16 cellular contexts compared by ENCODE assay signal in genomic region chr7:74599251-74599650, GRCh38. TPM values are rescaled to one million over a fixed set of nuclear protein-coding genes. Genes with fewer than 3 reads are reported as not detected.
DNase-seq lines count a peak whose midpoint lies in the region; ATAC-seq lines count a peak whose summit lies in the region.
"Had no signal": no experiment of that assay in that cellular context is flagged by ENCODE, and none has a peak within 500 bp of the region (broad histone marks: within the 10 kb centered on the region; RNA-seq: fewer than 3 reads in every experiment).

No MANE protein-coding gene starts in this region.

- no peak overlapping the region for H3K4me3 Mint-ChIP-seq in activated naive CD4-positive, alpha-beta T cell treated with anti-CD3 and anti-CD28 coated beads for 36 hours
- H3K4me3 Mint-ChIP-seq in stimulated activated effector memory CD8-positive, alpha-beta T cell treated with anti-CD3 and anti-CD28 coated beads, Interleukin-12 subunit alpha, Interleukin-12 subunit beta, amount 100 ng/mL, for 72 hours: no peak overlapping the region
- H3K4me3 Mint-ChIP-seq: endodermal cell, memory B cell had no signal

- no peaks in the 10 kb centered on the region for H3K36me3 Mint-ChIP-seq in activated naive CD4-positive, alpha-beta T cell treated with anti-CD3 and anti-CD28 coated beads for 36 hours (ENCODE audit: low read depth)
- H3K36me3 Mint-ChIP-seq in stimulated activated effector memory CD8-positive, alpha-beta T cell treated with anti-CD3 and anti-CD28 coated beads, Interleukin-12 subunit alpha, Interleukin-12 subunit beta, amount 100 ng/mL, for 72 hours: no peaks in the 10 kb centered on the region
- H3K36me3 Mint-ChIP-seq: memory B cell had no signal

- H3K4me1 Mint-ChIP-seq in activated naive CD4-positive, alpha-beta T cell treated with anti-CD3 and anti-CD28 coated beads for 36 hours (ENCODE audit: low read depth): peaks cover 10% of the 10 kb centered on the region
- H3K4me1 Mint-ChIP-seq in stimulated activated effector memory CD8-positive, alpha-beta T cell treated with anti-CD3 and anti-CD28 coated beads, Interleukin-12 subunit alpha, Interleukin-12 subunit beta, amount 100 ng/mL, for 72 hours: peaks cover 9% of the 10 kb centered on the region
- H3K4me1 Mint-ChIP-seq: endodermal cell, memory B cell had no signal

- intact Hi-C loops in activated naive CD4-positive, alpha-beta T cell treated with anti-CD3 and anti-CD28 coated beads for 36 hours (cut with micrococcal nuclease): loop anchor here (5.0 kb wide), 1 partner anchor 147 kb away; the partner anchor contains the start of gene GTF2IRD1

- H3K27me3 Mint-ChIP-seq in activated naive CD4-positive, alpha-beta T cell treated with anti-CD3 and anti-CD28 coated beads for 36 hours (ENCODE audit: low read depth): no peaks in the 10 kb centered on the region
- H3K27me3 Mint-ChIP-seq: memory B cell had no signal

- no peak overlapping the region for H3K27ac Mint-ChIP-seq in activated naive CD4-positive, alpha-beta T cell treated with anti-CD3 and anti-CD28 coated beads for 36 hours
- no peak overlapping the region for H3K27ac Mint-ChIP-seq in stimulated activated effector memory CD8-positive, alpha-beta T cell treated with anti-CD3 and anti-CD28 coated beads, Interleukin-12 subunit alpha, Interleukin-12 subunit beta, amount 100 ng/mL, for 72 hours
- H3K27ac Mint-ChIP-seq: endodermal cell, memory B cell had no signal

- DNase-seq in activated naive CD4-positive, alpha-beta T cell treated with anti-CD3 and anti-CD28 coated beads for 36 hours: peak; percentile 64
- DNase-seq in activated naive CD4-positive, alpha-beta T cell (lab: John Stamatoyannopoulos, UW): no peak
- no peak for DNase-seq in stimulated activated effector memory CD8-positive, alpha-beta T cell treated with anti-CD3 and anti-CD28 coated beads, Interleukin-12 subunit alpha, Interleukin-12 subunit beta, amount 100 ng/mL, for 72 hours (ENCODE audit: low spot score in 2 of 2)
- no peak for DNase-seq in NCI-H2107 (lab: John Stamatoyannopoulos, UW)
- no peak for DNase-seq in DMS53 (lab: John Stamatoyannopoulos, UW)
- DNase-seq: endodermal cell; NCI-H2171; NCI-H69; stimulated activated CD4-positive, alpha-beta T cell treated with anti-CD3 and anti-CD28 coated beads, Interleukin-12 subunit alpha, Interleukin-12 subunit beta, amount 100 ng/mL, for 4 hours; stimulated activated CD8-positive, alpha-beta memory T cell treated with anti-CD3 and anti-CD28 coated beads, Interleukin-4, amount 100 ng/mL, for 48 hours; T-helper 9 cell had no signal

- ATAC-seq in GM19351 (IDR thresholded peaks at IDR 0.05; ENCODE audit: unreplicated experiment) (peak; percentile 53), HG02973 (IDR thresholded peaks at IDR 0.05; ENCODE audit: unreplicated experiment) (peak; percentile 53), GM19452 (IDR thresholded peaks at IDR 0.05; ENCODE audit: unreplicated experiment) (no peak)
- ATAC-seq in stimulated activated effector memory CD8-positive, alpha-beta T cell treated with anti-CD3 and anti-CD28 coated beads, Interleukin-12 subunit alpha, Interleukin-12 subunit beta, amount 100 ng/mL, for 72 hours: peak; percentile 56
- ATAC-seq: activated CD4-positive, CD25-positive, alpha-beta regulatory T cell treated with anti-CD3 and anti-CD28 coated beads, Interleukin-2, amount 50 U/mL, for 24 hours had no signal

- H3K9me3 Mint-ChIP-seq in activated naive CD4-positive, alpha-beta T cell treated with anti-CD3 and anti-CD28 coated beads for 36 hours: no peaks in the 10 kb centered on the region
- H3K9me3 Mint-ChIP-seq in stimulated activated effector memory CD8-positive, alpha-beta T cell treated with anti-CD3 and anti-CD28 coated beads, Interleukin-12 subunit alpha, Interleukin-12 subunit beta, amount 100 ng/mL, for 72 hours: no peaks in the 10 kb centered on the region
- H3K9me3 Mint-ChIP-seq: endodermal cell, memory B cell had no signal

- CTCF ChIA-PET in activated naive CD4-positive, alpha-beta T cell treated with anti-CD3 and anti-CD28 coated beads for 36 hours (lab: Charles Lee): no interaction called here

RNA-seq across cellular contexts. Expression of gene GTF2I, which starts 58.3 kb away (rescaled TPM):
- total RNA-seq in activated naive CD4-positive, alpha-beta T cell treated with anti-CD3 and anti-CD28 coated beads for 36 hours: 10 to 100 TPM; 81.3 to 81.5 TPM
